ENCODE assay signal across 18 cellular contexts in genomic region chr12:51118706-51119105, GRCh38. TPM values are rescaled to one million over a fixed set of nuclear protein-coding genes. Genes with fewer than 3 reads are reported as not detected.
A peak's percentile ranks its signal among the peaks of the same experiment; 100 is the strongest.
DNase-seq lines count a peak whose midpoint lies in the region; FAIRE-seq and TF ChIP-seq lines count a peak whose summit lies in the region.
"Had no signal": no experiment of that assay in that cellular context is flagged by ENCODE, and none has a peak within 500 bp of the region (broad histone marks: within the 10 kb centered on the region; RNA-seq: fewer than 3 reads in every experiment).

No MANE protein-coding gene starts in this region.

- 0 out of 2 replicates have a peak, but pooled peaks cover 10% of the 10 kb centered on the region for H4K20me1 ChIP-seq in PC-9 (ENCODE audit: insufficient read depth)

- H3K27me3 Mint-ChIP-seq in activated CD4-positive, alpha-beta memory T cell treated with anti-CD3 and anti-CD28 coated beads for 36 hours: no peaks in the 10 kb centered on the region
- no peaks in the 10 kb centered on the region for H3K27me3 Mint-ChIP-seq in activated CD4-positive, alpha-beta memory T cell treated with anti-CD3 and anti-CD28 coated beads, Interleukin-2, amount 10 ng/mL, durations not matched to agents 7 days and 5 days
- H3K27me3 Mint-ChIP-seq: central memory CD8-positive, alpha-beta T cell had no signal

- H3K4me2 ChIP-seq in PC-9: no peak overlapping the region

- H3K27ac Mint-ChIP-seq in activated CD4-positive, alpha-beta memory T cell treated with anti-CD3 and anti-CD28 coated beads for 36 hours: peak overlapping the region; percentile 18
- no peak overlapping the region for H3K27ac Mint-ChIP-seq in activated CD4-positive, alpha-beta memory T cell treated with anti-CD3 and anti-CD28 coated beads, Interleukin-2, amount 10 ng/mL, durations not matched to agents 7 days and 5 days
- H3K27ac Mint-ChIP-seq: activated naive CD4-positive, alpha-beta T cell treated with anti-CD3 and anti-CD28 coated beads for 36 hours; nephron progenitor cell had no signal

- H3K36me3 ChIP-seq in PC-9 (ENCODE audit: low read depth) (peaks cover 18% of the 10 kb centered on the region), small intestine (ENCODE audit: control insufficient read depth in 2 of 2, insufficient read depth in 2 of 2, low read length in 2 of 2) (no peaks in the 10 kb centered on the region)

- H3K9me3 Mint-ChIP-seq in activated CD4-positive, alpha-beta memory T cell treated with anti-CD3 and anti-CD28 coated beads for 36 hours: no peaks in the 10 kb centered on the region
- H3K9me3 Mint-ChIP-seq in activated CD4-positive, alpha-beta memory T cell treated with anti-CD3 and anti-CD28 coated beads, Interleukin-2, amount 10 ng/mL, durations not matched to agents 7 days and 5 days: no peaks in the 10 kb centered on the region
- H3K9me3 Mint-ChIP-seq: activated naive CD4-positive, alpha-beta T cell treated with anti-CD3 and anti-CD28 coated beads for 36 hours; central memory CD8-positive, alpha-beta T cell had no signal

- H3K9me2 ChIP-seq in PC-9 (ENCODE audit: insufficient read depth): no peaks in the 10 kb centered on the region

- intact Hi-C loops in activated CD4-positive, alpha-beta memory T cell treated with anti-CD3 and anti-CD28 coated beads for 36 hours (cut with micrococcal nuclease): no loop called here
- intact Hi-C loops in PC-9 (cut with micrococcal nuclease; ENCODE audit: unreplicated experiment): loop anchor here (5.0 kb wide), 1 partner anchor 119 kb away; the partner anchor contains the start of gene DAZAP2

- 0 out of 2 replicates have a peak overlapping the region, but pooled peaks have one; percentile 4 for H3K27ac ChIP-seq in PC-9
- peak overlapping the region; percentile 73 for H3K27ac ChIP-seq in epithelial cell of prostate
- no peak overlapping the region for H3K27ac ChIP-seq in small intestine (ENCODE audit: low read depth in 1 of 2, low read length in 1 of 2)
- H3K27ac ChIP-seq: 22Rv1, HL-60, thoracic aorta had no signal

- no peak overlapping the region for H3K4me3 Mint-ChIP-seq in activated CD4-positive, alpha-beta memory T cell treated with anti-CD3 and anti-CD28 coated beads for 36 hours
- H3K4me3 Mint-ChIP-seq in activated CD4-positive, alpha-beta memory T cell treated with anti-CD3 and anti-CD28 coated beads, Interleukin-2, amount 10 ng/mL, durations not matched to agents 7 days and 5 days: no peak overlapping the region
- H3K4me3 Mint-ChIP-seq: activated naive CD4-positive, alpha-beta T cell treated with anti-CD3 and anti-CD28 coated beads for 36 hours; central memory CD8-positive, alpha-beta T cell; nephron progenitor cell had no signal

- 0 out of 2 replicates have a peak, but pooled peaks cover 3% of the 10 kb centered on the region for H3K79me2 ChIP-seq in PC-9 (ENCODE audit: low read depth)

- H3K27me3 ChIP-seq in PC-9 (ENCODE audit: insufficient read depth, low read depth) (no peaks in the 10 kb centered on the region), small intestine (ENCODE audit: control insufficient read depth in 2 of 2, insufficient read depth in 2 of 2, low read length in 2 of 2) (no peaks in the 10 kb centered on the region)

- H3K4me1 ChIP-seq in PC-9 (replicated peaks; ENCODE audit: insufficient read depth) (peaks cover 10% of the 10 kb centered on the region; the same call in 1 of the 2 replicates), small intestine (ENCODE audit: control insufficient read depth in 2 of 2, insufficient read depth in 1 of 2, low read depth in 1 of 2, low read length in 1 of 2) (no peaks in the 10 kb centered on the region)

- H3F3A ChIP-seq in PC-9 (ENCODE audit: insufficient read depth, low read depth): peaks cover 7% of the 10 kb centered on the region

- TF ChIP-seq CTCF in PC-9 (conservative IDR thresholded peaks at IDR 0.05) (no peak), GM10266 (IDR thresholded peaks at IDR 0.05; ENCODE audit: control insufficient read depth, insufficient read depth, low read depth, missing control alignments) (no peak)

- POLR2A ChIA-PET in activated CD4-positive, alpha-beta memory T cell treated with anti-CD3 and anti-CD28 coated beads for 36 hours (lab: Charles Lee): no interaction called here
- POLR2A ChIA-PET in activated CD4-positive, alpha-beta memory T cell treated with anti-CD3 and anti-CD28 coated beads, Interleukin-2, amount 10 ng/mL, durations not matched to agents 7 days and 5 days (lab: Charles Lee): no interaction called here
- POLR2A ChIA-PET in PC-9 (lab: Charles Lee; ENCODE audit: unreplicated experiment): no interaction called here

- no TSS peak for BruUV-seq in PC-9 (replicated peaks; lab: Mats Ljungman, UMichigan)

- WGBS in small intestine, 3 donors: 46 to 74% (median 55%) methylated on average over 3 of the region's 3 CpGs

- H3K4me3 ChIP-seq in PC-9 (no peak overlapping the region), small intestine (ENCODE audit: low read depth in 1 of 2, low read length in 2 of 2) (no peak overlapping the region)
- H3K4me3 ChIP-seq: thoracic aorta had no signal

- H2AFZ ChIP-seq in PC-9: no peak overlapping the region

- no peak for DNase-seq in activated CD4-positive, alpha-beta memory T cell treated with anti-CD3 and anti-CD28 coated beads for 36 hours
- DNase-seq in activated CD4-positive, alpha-beta memory T cell treated with anti-CD3 and anti-CD28 coated beads, Interleukin-2, amount 10 ng/mL, durations not matched to agents 7 days and 5 days: no peak
- DNase-seq in PC-9 (peak; percentile 21 to 88), epithelial cell of prostate (ENCODE audit: low read depth, low spot score) (peak; percentile 87), small intestine (peak; percentile 66), GM10266 (ENCODE audit: extremely low spot score) (no peak), DMS114 treated with DMSO at 0.1 percent for 48 hours (lab: John Stamatoyannopoulos, UW; ENCODE audit: unreplicated experiment) (no peak), DMS53 treated with DMSO at 0.1 percent for 48 hours (lab: John Stamatoyannopoulos, UW; ENCODE audit: unreplicated experiment) (no peak)
- DNase-seq: activated naive CD4-positive, alpha-beta T cell treated with anti-CD3 and anti-CD28 coated beads for 36 hours; hippocampal formation; NCI-H1048; nephron progenitor cell had no signal

- no peak for FAIRE-seq in small intestine (lab: Jason Lieb, UNC)
- FAIRE-seq: D721Med, GM12892 had no signal

- H3K9me3 ChIP-seq in PC-9 (ENCODE audit: insufficient read depth, low read depth) (no peaks in the 10 kb centered on the region), small intestine (ENCODE audit: control insufficient read depth, low read depth) (no peaks in the 10 kb centered on the region)
- H3K9me3 ChIP-seq: thoracic aorta had no signal

- H3K4me1 Mint-ChIP-seq in activated CD4-positive, alpha-beta memory T cell treated with anti-CD3 and anti-CD28 coated beads for 36 hours (ENCODE audit: low read depth): peaks cover 8% of the 10 kb centered on the region
- peaks cover 7% of the 10 kb centered on the region for H3K4me1 Mint-ChIP-seq in activated CD4-positive, alpha-beta memory T cell treated with anti-CD3 and anti-CD28 coated beads, Interleukin-2, amount 10 ng/mL, durations not matched to agents 7 days and 5 days
- H3K4me1 Mint-ChIP-seq: central memory CD8-positive, alpha-beta T cell; nephron progenitor cell had no signal

- CTCF ChIA-PET in activated CD4-positive, alpha-beta memory T cell treated with anti-CD3 and anti-CD28 coated beads for 36 hours (lab: Charles Lee): no interaction called here
- CTCF ChIA-PET in activated CD4-positive, alpha-beta memory T cell treated with anti-CD3 and anti-CD28 coated beads, Interleukin-2, amount 10 ng/mL, durations not matched to agents 7 days and 5 days (lab: Charles Lee): no interaction called here
- CTCF ChIA-PET in PC-9 (lab: Charles Lee): no interaction called here

- H3K36me3 Mint-ChIP-seq in activated CD4-positive, alpha-beta memory T cell treated with anti-CD3 and anti-CD28 coated beads for 36 hours: peaks cover 28% of the 10 kb centered on the region
- peaks cover 35% of the 10 kb centered on the region for H3K36me3 Mint-ChIP-seq in activated CD4-positive, alpha-beta memory T cell treated with anti-CD3 and anti-CD28 coated beads, Interleukin-2, amount 10 ng/mL, durations not matched to agents 7 days and 5 days (ENCODE audit: low read depth)

RNA-seq across cellular contexts. Expression of gene CSRNP2, which starts 35.3 kb away (rescaled TPM):
- 10 to 100 TPM; 19.2 to 20.2 TPM for total RNA-seq in activated CD4-positive, alpha-beta memory T cell treated with anti-CD3 and anti-CD28 coated beads for 36 hours
- 10 to 100 TPM; 14.7 to 16.3 TPM for total RNA-seq in activated CD4-positive, alpha-beta memory T cell treated with anti-CD3 and anti-CD28 coated beads, Interleukin-2, amount 10 ng/mL, durations not matched to agents 7 days and 5 days
- 19.3 and 23.1 TPM in 2 replicates for total RNA-seq in PC-9 (2021)
- 1 to 10 TPM; 3.8 to 8.2 (median 8.1) TPM for polyA plus RNA-seq in small intestine

RNA-seq across cellular contexts. Expression of gene TFCP2, which starts 54.2 kb away (rescaled TPM):
- 10 to 100 TPM; 32.0 to 34.1 TPM for total RNA-seq in activated CD4-positive, alpha-beta memory T cell treated with anti-CD3 and anti-CD28 coated beads for 36 hours
- total RNA-seq in activated CD4-positive, alpha-beta memory T cell treated with anti-CD3 and anti-CD28 coated beads, Interleukin-2, amount 10 ng/mL, durations not matched to agents 7 days and 5 days: 10 to 100 TPM; 34.3 to 35.9 TPM
- 17.1 and 25.7 TPM in 2 replicates for total RNA-seq in PC-9 (2021)
- 10 to 100 TPM in 1 of 3 donors, 1 to 10 TPM in 2; 8.6 to 17.4 (median 9.8) TPM for polyA plus RNA-seq in small intestine

Comparison
In these comparisons a context has a peak if more than half of its experiments do, and no peak if none do; other contexts are left out.
1. DNase-seq: peak in PC-9 (2 of 2), epithelial cell of prostate (single experiment) and small intestine (single experiment); none in activated CD4-positive, alpha-beta memory T cell treated with anti-CD3 and anti-CD28 coated beads for 36 hours (single experiment), activated CD4-positive, alpha-beta memory T cell treated with anti-CD3 and anti-CD28 coated beads, Interleukin-2, amount 10 ng/mL, durations not matched to agents 7 days and 5 days (single experiment), GM10266 (single experiment), DMS114 treated with DMSO at 0.1 percent for 48 hours (single experiment) and DMS53 treated with DMSO at 0.1 percent for 48 hours (single experiment).
2. H3K27ac ChIP-seq: peak in PC-9 (single experiment) and epithelial cell of prostate (single experiment); none in small intestine (0 of 2).